Comparison of ENCODE assay signal across 9 cellular contexts in genomic region chr4:3372933-3373465, GRCh38.
DNase-seq lines count a peak whose midpoint lies in the region; ATAC-seq, FAIRE-seq and TF ChIP-seq lines count a peak whose summit lies in the region.
"Had no signal": no experiment of that assay in that cellular context is flagged by ENCODE, and none has a peak within 500 bp of the region (broad histone marks: within the 10 kb centered on the region; RNA-seq: fewer than 3 reads in every experiment).

No MANE protein-coding gene starts in this region.

- TF ChIP-seq CTCF in dorsolateral prefrontal cortex (IDR thresholded peaks at IDR 0.05 in 54 of 56, conservative IDR thresholded peaks at IDR 0.05 in 2 of 56; ENCODE audit: low read depth in 1 of 56, partially characterized antibody in 56 of 56) (no peak), pancreas (IDR thresholded peaks at IDR 0.05) (no peak), BE2C (IDR thresholded peaks at IDR 0.05; ENCODE audit: low read depth, low read length) (no peak)

- intact Hi-C loops in dorsolateral prefrontal cortex (cut with DNase I), result no loop called here
- intact Hi-C loops in pancreas (cut with DNase I), result no loop called here

- peaks cover 0 to 4% (median 0%) of the 10 kb centered on the region in 3 donors for H3K4me1 ChIP-seq in pancreas
- peaks cover 11% of the 10 kb centered on the region for H3K4me1 ChIP-seq in BE2C

- H3K36me3 ChIP-seq in pancreas (no peaks in the 10 kb centered on the region), BE2C (no peaks in the 10 kb centered on the region)

- no peak for FAIRE-seq in pancreas (lab: Jason Lieb, UNC)
- FAIRE-seq: colon had no signal

- peak; percentile 96 for DNase-seq in KBM-7
- DNase-seq in dorsolateral prefrontal cortex, result peak in 3 of 10 donors; percentile 55 to 66 (median 55)
- peak in 1 of 6 donors; percentile 75 for DNase-seq in pancreas
- no peak for DNase-seq in central memory CD4-positive, alpha-beta T cell
- DNase-seq in HPDE6-E6E7 (ENCODE audit: extremely low spot score), result no peak
- DNase-seq in BE2C, result no peak

- H3K9me3 ChIP-seq in pancreas (no peaks in the 10 kb centered on the region), BE2C (no peaks in the 10 kb centered on the region)

- peak; percentile 51 for ATAC-seq in GM18858 (IDR thresholded peaks at IDR 0.05; ENCODE audit: unreplicated experiment)
- peak in 3 of 4 donors; percentile 37 to 70 (median 69) for ATAC-seq in pancreas
- ATAC-seq in HG03565 (IDR thresholded peaks at IDR 0.05; ENCODE audit: unreplicated experiment), result no peak

- H3K27me3 ChIP-seq in dorsolateral prefrontal cortex (peaks cover 0 to 4% (median 0%) of the 10 kb centered on the region in 45 donors), pancreas (no peaks in the 10 kb centered on the region), BE2C (no peaks in the 10 kb centered on the region)

- in situ Hi-C loops in KBM-7 (cut with MboI; ENCODE audit: low pct_unique_long_range_greater_than_20kb, low sequenced_read_pairs), result no loop called here

- H3K27ac ChIP-seq in dorsolateral prefrontal cortex (peak overlapping the region in 39 of 59 donors; percentile 2 to 86 (median 60)), pancreas (peak overlapping the region in 2 of 4 donors; percentile 13 to 15)

- H3K4me3 ChIP-seq in dorsolateral prefrontal cortex, result peak overlapping the region in 37 of 59 donors; percentile 3 to 62 (median 53)
- no peak overlapping the region for H3K4me3 ChIP-seq in pancreas
- H3K4me3 ChIP-seq in BE2C (ENCODE audit: low read depth, low read length), result no peak overlapping the region

- 87 to 88% methylated on average over 28 of the region's 28 CpGs for whole genome bisulfite sequencing in pancreas, 2 donors

Comparison
In these comparisons a context has a peak if more than half of its experiments do, and no peak if none do; other contexts are left out.
1. H3K4me3 ChIP-seq: peak in dorsolateral prefrontal cortex (37 of 59); none in pancreas (0 of 4) and BE2C (single experiment).